30 cellular contexts compared by ENCODE assay signal in the genomic region with DNA sequence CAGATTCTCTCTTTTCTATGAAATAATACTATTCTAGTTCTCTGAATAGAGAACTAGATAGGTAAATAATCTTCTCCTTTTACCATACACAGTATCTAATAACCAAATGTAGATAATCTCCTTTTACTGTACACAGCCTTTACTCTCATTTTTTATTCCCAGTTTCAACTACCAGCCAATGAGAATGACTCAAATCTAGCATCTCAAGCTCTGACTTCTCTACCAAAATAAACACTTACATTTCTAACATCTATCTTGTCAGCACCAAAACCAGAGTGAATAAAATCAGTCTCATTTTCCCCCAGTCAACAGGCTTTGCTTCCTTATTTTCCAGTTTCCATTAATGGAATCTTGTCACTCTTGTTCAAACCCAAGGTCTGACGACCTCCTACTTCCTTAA.
"Had no signal": no experiment of that assay in that cellular context is flagged by ENCODE, and none has a peak within 500 bp of the region (broad histone marks: within the 10 kb centered on the region; RNA-seq: fewer than 3 reads in every experiment).

No MANE protein-coding gene starts in this region.

- DNase-seq: activated CD4-positive, alpha-beta T cell treated with anti-CD3 and anti-CD28 coated beads for 48 hours; activated CD4-positive, alpha-beta T cell treated with anti-CD3 and anti-CD28 coated beads, Interleukin-2, amount 50 U/mL, for 48 hours; activated CD8-positive, alpha-beta memory T cell treated with anti-CD3 and anti-CD28 coated beads for 24 hours; activated gamma-delta T cell; activated naive CD4-positive, alpha-beta T cell treated with anti-CD3 and anti-CD28 coated beads, Interleukin-2, amount 50 U/mL, for 16 hours; activated naive CD8-positive, alpha-beta T cell treated with anti-CD3 and anti-CD28 coated beads, Interleukin-2, amount 50 U/mL, for 24 hours; activated T-cell treated with anti-CD3 and anti-CD28 coated beads, Interleukin-2, amount 50 U/mL, for 24 hours; amygdala; caudate nucleus; dermis blood vessel endothelial cell; effector CD4-positive, alpha-beta T cell; hippocampal formation; left cardiac atrium; left ventricle myocardium superior; naive thymus-derived CD4-positive, alpha-beta T cell; nucleus accumbens; stimulated activated CD4-positive, alpha-beta T cell treated with anti-CD3 and anti-CD28 coated beads, Interleukin-1b, Interleukin-23, amount 100 ng/mL, for 48 hours; stimulated activated CD4-positive, alpha-beta T cell treated with anti-CD3 and anti-CD28 coated beads, Interleukin-4, amount 100 ng/mL, for 4 hours; stimulated activated CD8-positive, alpha-beta memory T cell treated with anti-CD3 and anti-CD28 coated beads, Interleukin-4, amount 100 ng/mL, for 48 hours; stimulated activated naive CD8-positive, alpha-beta T cell treated with anti-CD3 and anti-CD28 coated beads, Interleukin-15, amount 100 ng/mL, for 72 hours; substantia nigra had no signal

- H3K4me3 Mint-ChIP-seq: activated naive CD8-positive, alpha-beta T cell treated with anti-CD3 and anti-CD28 coated beads, Interleukin-2, amount 50 U/mL, for 24 hours; activated T-cell treated with anti-CD3 and anti-CD28 coated beads, Interleukin-2, amount 50 U/mL, for 24 hours; mesothelial cell of epicardium; naive thymus-derived CD4-positive, alpha-beta T cell; stimulated activated memory B cell treated with anti-CD40 and anti-IgM and Interleukin-4, amounts not matched to agents 10 μg/mL and 1 μg/mL and 100 μg/mL, for 72 hours; stimulated activated naive CD8-positive, alpha-beta T cell treated with anti-CD3 and anti-CD28 coated beads, Interleukin-15, amount 100 ng/mL, for 72 hours; type B pancreatic cell had no signal

- H3K27me3 Mint-ChIP-seq: activated naive CD8-positive, alpha-beta T cell treated with anti-CD3 and anti-CD28 coated beads, Interleukin-2, amount 50 U/mL, for 24 hours; activated T-cell treated with anti-CD3 and anti-CD28 coated beads, Interleukin-2, amount 50 U/mL, for 24 hours; naive thymus-derived CD4-positive, alpha-beta T cell; stimulated activated memory B cell treated with anti-CD40 and anti-IgM and Interleukin-4, amounts not matched to agents 10 μg/mL and 1 μg/mL and 100 μg/mL, for 72 hours; stimulated activated naive CD8-positive, alpha-beta T cell treated with anti-CD3 and anti-CD28 coated beads, Interleukin-15, amount 100 ng/mL, for 72 hours; type B pancreatic cell had no signal

- ATAC-seq: activated CD4-positive, CD25-positive, alpha-beta regulatory T cell treated with anti-CD3 and anti-CD28 coated beads, Interleukin-2, amount 50 U/mL, for 24 hours; activated naive CD8-positive, alpha-beta T cell treated with anti-CD3 and anti-CD28 coated beads, Interleukin-2, amount 50 U/mL, for 24 hours; gastroesophageal sphincter; left cardiac atrium; left ventricle myocardium superior; naive thymus-derived CD4-positive, alpha-beta T cell; stimulated activated memory B cell treated with anti-CD40 and anti-IgM and Interleukin-4, amounts not matched to agents 10 μg/mL and 1 μg/mL and 100 μg/mL, for 72 hours; stimulated activated naive CD8-positive, alpha-beta T cell treated with anti-CD3 and anti-CD28 coated beads, Interleukin-15, amount 100 ng/mL, for 72 hours had no signal

- H3K9me3 Mint-ChIP-seq: activated naive CD8-positive, alpha-beta T cell treated with anti-CD3 and anti-CD28 coated beads, Interleukin-2, amount 50 U/mL, for 24 hours; activated T-cell treated with anti-CD3 and anti-CD28 coated beads, Interleukin-2, amount 50 U/mL, for 24 hours; mesothelial cell of epicardium; naive thymus-derived CD4-positive, alpha-beta T cell; stimulated activated memory B cell treated with anti-CD40 and anti-IgM and Interleukin-4, amounts not matched to agents 10 μg/mL and 1 μg/mL and 100 μg/mL, for 72 hours; type B pancreatic cell had no signal

- H3K4me3 ChIP-seq: esophagus muscularis mucosa, gastroesophageal sphincter, right atrium auricular region, smooth muscle cell, vagina had no signal

- H3K27ac Mint-ChIP-seq: activated naive CD8-positive, alpha-beta T cell treated with anti-CD3 and anti-CD28 coated beads, Interleukin-2, amount 50 U/mL, for 24 hours; mesothelial cell of epicardium; stimulated activated memory B cell treated with anti-CD40 and anti-IgM and Interleukin-4, amounts not matched to agents 10 μg/mL and 1 μg/mL and 100 μg/mL, for 72 hours; type B pancreatic cell had no signal

- H3K4me1 Mint-ChIP-seq: mesothelial cell of epicardium had no signal
